1 cellular context compared by ENCODE assay signal in the genomic region with DNA sequence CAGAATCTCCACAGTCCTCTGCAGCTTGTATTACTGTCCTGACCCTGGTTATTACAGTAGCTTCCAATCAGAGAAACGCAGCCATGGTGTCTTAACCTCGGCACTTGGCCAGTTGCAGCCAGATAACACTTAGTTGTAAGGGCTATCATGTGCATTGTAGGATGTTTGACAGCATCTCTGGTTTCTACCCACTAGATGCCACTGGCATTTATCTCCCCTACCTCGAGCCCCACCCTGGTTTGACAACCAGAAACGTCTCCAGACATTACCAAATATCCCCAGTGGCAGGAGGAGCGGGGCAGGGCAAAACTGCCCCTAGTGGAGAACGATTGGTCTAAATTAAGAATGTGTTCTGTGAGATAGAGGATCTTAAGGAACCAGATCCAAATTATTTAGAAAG.
TF ChIP-seq lines count a peak whose summit lies in the region.

No MANE protein-coding gene starts in this region.

TF ChIP-seq in HepG2, 621 proteins besides CTCF, POLR2A, EP300 and RAD21:
- TF ChIP-seq, protein P1, sequence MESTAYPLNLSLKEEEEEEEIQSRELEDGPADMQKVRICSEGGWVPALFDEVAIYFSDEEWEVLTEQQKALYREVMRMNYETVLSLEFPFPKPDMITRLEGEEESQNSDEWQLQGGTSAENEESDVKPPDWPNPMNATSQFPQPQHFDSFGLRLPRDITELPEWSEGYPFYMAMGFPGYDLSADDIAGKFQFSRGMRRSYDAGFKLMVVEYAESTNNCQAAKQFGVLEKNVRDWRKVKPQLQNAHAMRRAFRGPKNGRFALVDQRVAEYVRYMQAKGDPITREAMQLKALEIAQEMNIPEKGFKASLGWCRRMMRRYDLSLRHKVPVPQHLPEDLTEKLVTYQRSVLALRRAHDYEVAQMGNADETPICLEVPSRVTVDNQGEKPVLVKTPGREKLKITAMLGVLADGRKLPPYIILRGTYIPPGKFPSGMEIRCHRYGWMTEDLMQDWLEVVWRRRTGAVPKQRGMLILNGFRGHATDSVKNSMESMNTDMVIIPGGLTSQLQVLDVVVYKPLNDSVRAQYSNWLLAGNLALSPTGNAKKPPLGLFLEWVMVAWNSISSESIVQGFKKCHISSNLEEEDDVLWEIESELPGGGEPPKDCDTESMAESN (CRISPR knock-in tag; conservative IDR thresholded peaks at IDR 0.05), result no peak
- TF ChIP-seq RBM22 (optimal IDR thresholded peaks at IDR 0.05; ENCODE audit: low read length), result peak; percentile 29
